ENCODE assay signal across 8 cellular contexts in genomic region chr6:33426590-33427563, GRCh38. TPM values are rescaled to one million over a fixed set of nuclear protein-coding genes. Genes with fewer than 3 reads are reported as not detected.
DNase-seq lines count a peak whose midpoint lies in the region; ATAC-seq and TF ChIP-seq lines count a peak whose summit lies in the region.

No MANE protein-coding gene starts in this region.

- H3K4me1 ChIP-seq in gastrocnemius medialis, result peaks cover 24 to 29% of the 10 kb centered on the region in 2 donors

- peak overlapping the region; percentile 83 to 91 (median 90) for H3K27ac ChIP-seq in gastrocnemius medialis

- peak overlapping the region; percentile 87 for H3K4me3 Mint-ChIP-seq in activated B cell treated with CpG ODN at 0.5 μM for 24 hours

- peak overlapping the region; percentile 74 for H3K4me3 ChIP-seq in fibroblast of the aortic adventitia (ENCODE audit: low read depth, low read length)
- H3K4me3 ChIP-seq in gastrocnemius medialis, result peak overlapping the region; percentile 66 to 79 (median 72)

- H3K9me3 Mint-ChIP-seq in activated B cell treated with CpG ODN at 0.5 μM for 24 hours, result no peaks in the 10 kb centered on the region

- CTCF ChIA-PET in activated B cell treated with CpG ODN at 0.5 μM for 24 hours (lab: Charles Lee), result interaction anchor here (1.2 to 2.0 kb wide), 2 partner anchors 36 to 82 kb away, joined by 4 to 13 read pairs; no protein-coding TSS in a partner anchor

- no peak for TF ChIP-seq POLR2A in gastrocnemius medialis (IDR thresholded peaks at IDR 0.05)

- intact Hi-C loops in activated B cell treated with CpG ODN at 0.5 μM for 24 hours (cut with micrococcal nuclease), result loop anchor here (1.0 to 5.0 kb wide), 6 partner anchors 9 to 270 kb away; partner anchors contain the start of genes CUTA, KIFC1, RGL2 and ZBTB9
- intact Hi-C loops in gastrocnemius medialis (cut with DNase I; ENCODE audit: low total_unique reads), result loop anchor here (1.0 to 5.0 kb wide), 2 partner anchors 36 to 140 kb away; partner anchors contain the start of genes KIFC1, PFDN6 and WDR46

- peak; percentile 74 for DNase-seq in activated effector memory CD4-positive, alpha-beta T cell treated with anti-CD3 and anti-CD28 coated beads, Interleukin-2, amount 50 U/mL, for 16 hours
- DNase-seq in activated effector memory CD4-positive, alpha-beta T cell treated with Interleukin-2 at 50 U/mL for 16 hours, result no peak
- DNase-seq in activated B cell treated with CpG ODN at 0.5 μM for 24 hours (no peak), fibroblast of the aortic adventitia (ENCODE audit: low read depth) (no peak), gastrocnemius medialis (no peak)
- no peak for DNase-seq in stimulated activated CD4-positive, alpha-beta T cell treated with anti-CD3 and anti-CD28 coated beads, Interleukin-2, amount 100 ng/mL, for 24 hours

- no peaks in the 10 kb centered on the region for H3K27me3 Mint-ChIP-seq in activated B cell treated with CpG ODN at 0.5 μM for 24 hours

- ATAC-seq in activated B cell treated with CpG ODN at 0.5 μM for 24 hours (ENCODE audit: low read depth) (peak; percentile 6), gastrocnemius medialis (no peak), GM21528 (IDR thresholded peaks at IDR 0.05; ENCODE audit: low FRiP score, unreplicated experiment) (no peak), HG03097 (IDR thresholded peaks at IDR 0.05; ENCODE audit: low FRiP score, unreplicated experiment) (no peak)

- H3K36me3 Mint-ChIP-seq in activated B cell treated with CpG ODN at 0.5 μM for 24 hours (ENCODE audit: low read depth), result no peaks in the 10 kb centered on the region

- no peaks in the 10 kb centered on the region for H3K9me3 ChIP-seq in gastrocnemius medialis

- peaks cover 76% of the 10 kb centered on the region for H3K4me1 Mint-ChIP-seq in activated B cell treated with CpG ODN at 0.5 μM for 24 hours

- TF ChIP-seq CTCF in activated B cell treated with CpG ODN at 0.5 μM for 24 hours (IDR thresholded peaks at IDR 0.05) (no peak), fibroblast of the aortic adventitia (IDR thresholded peaks at IDR 0.05; ENCODE audit: insufficient read depth, low read length) (no peak), gastrocnemius medialis (IDR thresholded peaks at IDR 0.05 in 4 of 5, conservative IDR thresholded peaks at IDR 0.05 in 1 of 5) (no peak)

- no peaks in the 10 kb centered on the region for H3K27me3 ChIP-seq in gastrocnemius medialis

- in situ Hi-C loops in gastrocnemius medialis (cut with MboI; ENCODE audit: low sequenced_read_pairs in 4 of 4), result no loop called here

- no peaks in the 10 kb centered on the region for H3K36me3 ChIP-seq in gastrocnemius medialis

- POLR2A ChIA-PET in activated B cell treated with CpG ODN at 0.5 μM for 24 hours (lab: Charles Lee), result interaction anchor here (0.6 to 3.8 kb wide), 14 partner anchors 10 to 354 kb away, joined by 3 to 31 read pairs (median 9); partner anchors contain the start of genes B3GALT4, CUTA, PFDN6 and PHF1

- H3K27ac Mint-ChIP-seq in activated B cell treated with CpG ODN at 0.5 μM for 24 hours, result peak overlapping the region; percentile 89

RNA-seq across cellular contexts. Expression of gene SYNGAP1, which starts 7.0 kb away (rescaled TPM):
- total RNA-seq in activated B cell treated with CpG ODN at 0.5 μM for 24 hours, result 19.5 and 25.4 TPM in 2 replicates
- total RNA-seq in fibroblast of the aortic adventitia (ENCODE audit: low replicate concordance), result 3.3 and 7.6 TPM in 2 replicates
- 1 to 10 TPM in 3 of 4 donors, under 1 TPM in 1; 0.71 to 2.3 (median 1.3) TPM for total RNA-seq in gastrocnemius medialis

RNA-seq across cellular contexts. Expression of gene CUTA, which starts 9.0 kb away (rescaled TPM):
- total RNA-seq in activated B cell treated with CpG ODN at 0.5 μM for 24 hours (111 and 120 TPM in 2 replicates), fibroblast of the aortic adventitia (ENCODE audit: low replicate concordance) (106 and 522 TPM in 2 replicates), gastrocnemius medialis (100 to 1,000 TPM in 2 of 4 donors, 10 to 100 TPM in 2; 69.9 to 119 (median 93.2) TPM)

RNA-seq across cellular contexts. Expression of gene PHF1, which starts 16.1 kb away (rescaled TPM):
- 76.0 and 83.4 TPM in 2 replicates for total RNA-seq in activated B cell treated with CpG ODN at 0.5 μM for 24 hours
- total RNA-seq in fibroblast of the aortic adventitia (ENCODE audit: low replicate concordance), result 18.9 and 20.9 TPM in 2 replicates
- total RNA-seq in gastrocnemius medialis, result 10 to 100 TPM; 53.5 to 65.8 (median 62.9) TPM

RNA-seq across cellular contexts. Expression of gene ZBTB9, which starts 27.5 kb away (rescaled TPM):
- 10.7 and 12.5 TPM in 2 replicates for total RNA-seq in activated B cell treated with CpG ODN at 0.5 μM for 24 hours
- total RNA-seq in fibroblast of the aortic adventitia (ENCODE audit: low replicate concordance), result 3.8 and 5.5 TPM in 2 replicates
- 1 to 10 TPM in 2 of 4 donors, under 1 TPM in 2; 0.82 to 2.2 (median 1.2) TPM for total RNA-seq in gastrocnemius medialis

RNA-seq across cellular contexts. Expression of gene KIFC1, which starts 35.3 kb away (rescaled TPM):
- total RNA-seq in activated B cell treated with CpG ODN at 0.5 μM for 24 hours (1.9 and 2.2 TPM in 2 replicates), fibroblast of the aortic adventitia (ENCODE audit: low replicate concordance) (49.3 TPM in 1 of 2 replicates, not detected in the other), gastrocnemius medialis (1 to 10 TPM in 1 of 4 donors, under 1 TPM in 1, not detected in 2; 0.64 to 1.4 TPM)
